8 cellular contexts compared by ENCODE assay signal in the genomic region with DNA sequence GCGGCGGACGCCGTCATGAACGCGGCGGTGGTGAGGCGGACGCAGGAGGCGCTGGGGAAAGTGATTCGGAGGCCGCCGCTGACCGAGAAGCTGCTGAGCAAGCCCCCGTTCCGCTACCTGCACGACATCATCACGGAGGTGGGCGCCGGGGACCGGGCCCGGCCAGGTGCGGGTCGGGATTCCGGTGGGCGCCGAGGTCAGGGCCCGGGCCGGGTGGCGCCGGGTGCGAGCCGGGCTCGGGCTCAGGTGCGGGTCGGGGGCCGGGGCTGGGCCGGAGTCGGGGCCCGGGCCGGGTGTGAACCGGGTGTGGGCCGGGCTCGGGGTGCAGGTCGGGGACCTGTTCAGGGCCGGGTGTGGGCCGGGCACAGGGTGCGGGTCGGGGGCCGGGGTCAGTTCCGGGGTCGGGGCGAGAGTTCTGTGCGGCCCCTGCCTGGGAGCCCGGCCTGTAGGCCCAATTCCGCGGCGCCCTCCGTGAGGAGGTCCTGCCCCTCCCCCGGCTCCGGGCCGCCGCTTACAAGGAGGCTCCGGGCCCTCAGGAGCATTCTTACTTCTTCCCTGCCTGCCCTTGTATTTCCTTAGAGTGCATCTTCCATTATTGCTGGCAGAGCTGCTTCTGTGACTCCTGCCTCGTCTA. TPM values are rescaled to one million over a fixed set of nuclear protein-coding genes. Genes with fewer than 3 reads are reported as not detected.
DNase-seq lines count a peak whose midpoint lies in the region; ATAC-seq, FAIRE-seq and TF ChIP-seq lines count a peak whose summit lies in the region.

No MANE protein-coding gene starts in this region.

- intact Hi-C loops in cardiac septum (cut with DNase I) = loop anchor here (2.0 kb wide), 1 partner anchor 32 kb away; a partner anchor contains a TSS
- intact Hi-C loops in pancreas (cut with DNase I) = loop anchor here in 1 of 3 donors (10.0 kb wide), 1 partner anchor 56 kb away; no protein-coding TSS in a partner anchor

- H3K4me3 ChIP-seq in cardiac muscle cell = peak overlapping the region; percentile 99
- peak overlapping the region; percentile 74 for H3K4me3 ChIP-seq in SU-DHL-6 (ENCODE audit: insufficient read depth, low read length, poor library complexity, severe bottlenecking)
- H3K4me3 ChIP-seq in fibroblast of pulmonary artery (replicated peaks; ENCODE audit: low read depth, low read length) = peak overlapping the region; percentile 65
- peak overlapping the region; percentile 75 to 84 (median 76) for H3K4me3 ChIP-seq in pancreas

- no peaks in the 10 kb centered on the region for H3K79me2 ChIP-seq in SU-DHL-6 (ENCODE audit: insufficient read depth, low read length)

- no peaks in the 10 kb centered on the region for H3K27me3 ChIP-seq in cardiac muscle cell
- H3K27me3 ChIP-seq in SU-DHL-6 (ENCODE audit: low read length) = no peaks in the 10 kb centered on the region
- H3K27me3 ChIP-seq in pancreas = no peaks in the 10 kb centered on the region

- H3K9ac ChIP-seq in SU-DHL-6 (ENCODE audit: low read length) = peak overlapping the region; percentile 49

- H3K9me3 ChIP-seq in cardiac muscle cell (ENCODE audit: low read depth) (no peaks in the 10 kb centered on the region), SU-DHL-6 (ENCODE audit: insufficient read depth, low read length) (no peaks in the 10 kb centered on the region), pancreas (no peaks in the 10 kb centered on the region)

- DNase-seq in cardiac muscle cell (ENCODE audit: low read depth in 1 of 2, low spot score in 1 of 2) = peak; percentile 21 to 32
- no peak for DNase-seq in cardiac septum (ENCODE audit: low spot score)
- no peak for DNase-seq in fibroblast of pulmonary artery (ENCODE audit: low read depth)
- DNase-seq in pancreas = peak in 2 of 6 donors; percentile 73 to 83
- DNase-seq in middle frontal gyrus (ENCODE audit: extremely low spot score, low spot score) = no peak
- DNase-seq in GDM1 (lab: John Stamatoyannopoulos, UW) = no peak

- H3K4me2 ChIP-seq in SU-DHL-6 (ENCODE audit: low read depth, low read length, poor library complexity, severe bottlenecking) = peak overlapping the region; percentile 54

- H3K9me2 ChIP-seq in SU-DHL-6 (replicated peaks; ENCODE audit: insufficient read depth, low read length) = no peaks in the 10 kb centered on the region

- H3K4me1 ChIP-seq in cardiac muscle cell (ENCODE audit: low read depth) (peaks cover 6% of the 10 kb centered on the region), pancreas (peaks cover 0 to 8% (median 7%) of the 10 kb centered on the region in 3 donors)

- H3K36me3 ChIP-seq in cardiac muscle cell = no peaks in the 10 kb centered on the region
- no peaks in the 10 kb centered on the region for H3K36me3 ChIP-seq in SU-DHL-6 (ENCODE audit: low read length)
- H3K36me3 ChIP-seq in pancreas = no peaks in the 10 kb centered on the region

- H3K27ac ChIP-seq in cardiac muscle cell (peak overlapping the region; percentile 42), SU-DHL-6 (ENCODE audit: low read depth, low read length) (no peak overlapping the region), pancreas (no peak overlapping the region)

- no peak for FAIRE-seq in pancreas (lab: Jason Lieb, UNC)

- peak overlapping the region; percentile 49 for H2AFZ ChIP-seq in SU-DHL-6 (ENCODE audit: low read depth, low read length, severe bottlenecking)

- ATAC-seq in HG02938 (IDR thresholded peaks at IDR 0.05; ENCODE audit: unreplicated experiment) = peak; percentile 45
- ATAC-seq in pancreas = peak in 1 of 4 donors; percentile 8

- TF ChIP-seq CTCF in cardiac muscle cell (IDR thresholded peaks at IDR 0.05; ENCODE audit: low read depth, low read length) (no peak), SU-DHL-6 (IDR thresholded peaks at IDR 0.05; ENCODE audit: insufficient read depth, low read length, poor library complexity, severe bottlenecking) (no peak), fibroblast of pulmonary artery (IDR thresholded peaks at IDR 0.05; ENCODE audit: low read length, missing control alignments) (no peak), pancreas (IDR thresholded peaks at IDR 0.05) (no peak)

- H3F3A ChIP-seq in SU-DHL-6 (ENCODE audit: insufficient read depth) = no peaks in the 10 kb centered on the region

- no peaks in the 10 kb centered on the region for H4K20me1 ChIP-seq in SU-DHL-6 (ENCODE audit: low read depth, low read length)

- WGBS in pancreas, 2 donors = 0 to 1% methylated on average over 50 to 65 of the region's 65 CpGs

RNA-seq across cellular contexts. Expression of a gene that starts 0.4 kb away (rescaled TPM):
- total RNA-seq in cardiac muscle cell (8.3 and 13.9 TPM in 2 replicates), cardiac septum (16.3 TPM), pancreas (10 to 100 TPM in 1 of 6 donors, 1 to 10 TPM in 5; 4.9 to 10.3 (median 7.9) TPM)
- polyA plus RNA-seq in cardiac muscle cell (10.8 and 12.1 TPM in 2 replicates), pancreas (1 to 10 TPM; 4.7 to 7.0 TPM)

RNA-seq across cellular contexts. Expression of a gene that starts 32.4 kb away (rescaled TPM):
- total RNA-seq in cardiac muscle cell (2.0 and 3.9 TPM in 2 replicates), cardiac septum (13.0 TPM), pancreas (10 to 100 TPM in 2 of 6 donors, 1 to 10 TPM in 4; 7.8 to 11.7 (median 9.3) TPM)
- polyA plus RNA-seq in cardiac muscle cell (1.4 and 4.6 TPM in 2 replicates), pancreas (10 to 100 TPM in 1 of 2 donors, 1 to 10 TPM in 1; 6.9 to 12.2 TPM)

Comparison
In these comparisons a context has a peak if more than half of its experiments do, and no peak if none do; other contexts are left out.
1. DNase-seq: peak in cardiac muscle cell (2 of 2); none in cardiac septum (single experiment), fibroblast of pulmonary artery (single experiment), middle frontal gyrus (single experiment) and GDM1 (single experiment).
2. Peak in every context shown above with its lines, with median percentiles within 50 percentile points of each other: H3K4me3 ChIP-seq.